In the genomic region with DNA sequence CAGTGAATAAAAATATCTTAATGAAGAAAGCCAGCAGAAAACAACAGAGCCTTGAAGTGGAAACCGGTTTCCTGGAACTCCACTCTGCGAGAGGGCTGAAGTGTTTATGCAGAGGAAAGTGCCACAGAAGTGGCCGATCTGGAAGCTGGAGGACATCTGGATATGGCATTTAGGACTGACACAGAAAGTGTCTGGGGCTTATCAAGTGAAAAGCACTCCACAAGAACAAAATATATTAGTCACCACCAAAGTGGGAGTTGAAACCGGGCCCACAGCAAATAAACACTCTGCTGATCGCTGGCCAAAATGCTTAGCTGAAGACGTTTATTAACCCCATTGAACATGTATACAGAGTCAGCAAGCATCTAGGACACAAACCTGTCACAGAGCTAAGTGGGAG, we compare ENCODE assay signal across 1 cellular context.
TF ChIP-seq lines count a peak whose summit lies in the region.

No MANE protein-coding gene starts in this region.

TF ChIP-seq in HEK293, 187 proteins besides CTCF, POLR2A, EP300 and RAD21 (continued from another document):
- TF ChIP-seq ZNF335 (tag by site-specific recombination; conservative IDR thresholded peaks at IDR 0.05) (no peak), ZNF248 (tag by site-specific recombination; IDR thresholded peaks at IDR 0.05) (no peak), EGR2 (tag by site-specific recombination; IDR thresholded peaks at IDR 0.05; ENCODE audit: low read depth) (0 out of 2 replicates have a peak, but pooled peaks have one; percentile 15), ZNF747 (tag by site-specific recombination; IDR thresholded peaks at IDR 0.05) (no peak), ZFHX2 (tag by site-specific recombination; conservative IDR thresholded peaks at IDR 0.05) (peak; percentile 49; the same call in 1 of the 2 replicates), ZSCAN23 (tag by site-specific recombination; IDR thresholded peaks at IDR 0.05) (no peak), KLF8 (tag by site-specific recombination; IDR thresholded peaks at IDR 0.05) (no peak), OSR2 (tag by site-specific recombination; IDR thresholded peaks at IDR 0.05) (no peak), ZNF174 (tag by site-specific recombination; IDR thresholded peaks at IDR 0.05) (no peak), ZNF121 (tag by site-specific recombination; IDR thresholded peaks at IDR 0.05) (no peak), FEZF1 (tag by site-specific recombination; IDR thresholded peaks at IDR 0.05) (no peak; the same call in 1 of the 2 replicates), PRDM1 (tag by site-specific recombination; IDR thresholded peaks at IDR 0.05) (no peak), ZNF473 (tag by site-specific recombination; IDR thresholded peaks at IDR 0.05) (no peak), REPIN1 (tag by site-specific recombination; IDR thresholded peaks at IDR 0.05; ENCODE audit: low read depth) (no peak), SP2 (tag by site-specific recombination; IDR thresholded peaks at IDR 0.05) (no peak), ZNF266 (tag by site-specific recombination; IDR thresholded peaks at IDR 0.05; ENCODE audit: low read depth) (no peak), ZIC2 (tag by site-specific recombination; IDR thresholded peaks at IDR 0.05) (no peak), ZEB2 (tag by site-specific recombination; IDR thresholded peaks at IDR 0.05) (no peak)
- TF ChIP-seq, protein P1, sequence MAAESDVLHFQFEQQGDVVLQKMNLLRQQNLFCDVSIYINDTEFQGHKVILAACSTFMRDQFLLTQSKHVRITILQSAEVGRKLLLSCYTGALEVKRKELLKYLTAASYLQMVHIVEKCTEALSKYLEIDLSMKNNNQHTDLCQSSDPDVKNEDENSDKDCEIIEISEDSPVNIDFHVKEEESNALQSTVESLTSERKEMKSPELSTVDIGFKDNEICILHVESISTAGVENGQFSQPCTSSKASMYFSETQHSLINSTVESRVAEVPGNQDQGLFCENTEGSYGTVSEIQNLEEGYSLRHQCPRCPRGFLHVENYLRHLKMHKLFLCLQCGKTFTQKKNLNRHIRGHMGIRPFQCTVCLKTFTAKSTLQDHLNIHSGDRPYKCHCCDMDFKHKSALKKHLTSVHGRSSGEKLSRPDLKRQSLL (tag by site-specific recombination; IDR thresholded peaks at IDR 0.05), result no peak
